In genomic region chr11:110209313-110209694, GRCh38 we compare ENCODE assay signal across 8 cellular contexts.
DNase-seq lines count a peak whose midpoint lies in the region; ATAC-seq, FAIRE-seq and TF ChIP-seq lines count a peak whose summit lies in the region.
"Not testable (repeated sequence)": the region's sequence is repeated elsewhere in the genome, so short reads cannot be mapped to it uniquely, and the experiment has no call there.

No MANE protein-coding gene starts in this region.

- not testable (repeated sequence) for H2AK5ac ChIP-seq in H1 (ENCODE audit: low read depth, low read length)

- not testable (repeated sequence) for H3K36me3 ChIP-seq in HUES6 (ENCODE audit: control insufficient read depth, insufficient read depth, low read length); H1 (ENCODE audit: control insufficient read depth in 2 of 4, insufficient read depth in 4 of 4, low read length in 3 of 4); iPS-15b (ENCODE audit: control insufficient read depth, insufficient read depth, low read length)

- 0% methylated on average over 3 of the region's 14 CpGs; no CpG with 5 or more reads in 1 of the 2 experiments for WGBS in H1 (ENCODE audit: extremely low coverage in 1 of 2, insufficient coverage in 1 of 2, insufficient read length in 1 of 2, insufficient replicate concordance in 2 of 2, low coverage in 1 of 2, low lambda C conversion rate in 2 of 2, missing lambda C conversion rate in 1 of 2), 2 experiments

- not testable (repeated sequence) for H3K36me3 Mint-ChIP-seq in CD4-positive, alpha-beta T cell (ENCODE audit: low read depth); WTC11; activated naive CD8-positive, alpha-beta T cell treated with anti-CD3 and anti-CD28 coated beads for 36 hours; natural killer cell

- not testable (repeated sequence) for ATAC-seq in CD4-positive, alpha-beta T cell (ENCODE audit: poor library complexity); WTC11; natural killer cell; stimulated activated naive CD8-positive, alpha-beta T cell treated with anti-CD3 and anti-CD28 coated beads, Interleukin-15, amount 100 ng/mL, for 72 hours

- not testable (repeated sequence) for H3K4me1 Mint-ChIP-seq in CD4-positive, alpha-beta T cell (ENCODE audit: low read depth); activated naive CD8-positive, alpha-beta T cell treated with anti-CD3 and anti-CD28 coated beads for 36 hours; natural killer cell; stimulated activated naive CD8-positive, alpha-beta T cell treated with anti-CD3 and anti-CD28 coated beads, Interleukin-15, amount 100 ng/mL, for 72 hours
- peaks cover 23% of the 10 kb centered on the region for H3K4me1 Mint-ChIP-seq in WTC11

- not testable (repeated sequence) for H3K14ac ChIP-seq in H1 (ENCODE audit: insufficient read length)

- H3K9me3 ChIP-seq in CD4-positive, alpha-beta T cell (ENCODE audit: control insufficient read depth, low read length); HUES6 (ENCODE audit: control insufficient read depth, insufficient read depth, low read depth, low read length); H1 (ENCODE audit: insufficient read depth in 2 of 2, low read depth in 1 of 2, low read length in 1 of 2); iPS-15b (ENCODE audit: control insufficient read depth, insufficient read depth, low read length): not testable (repeated sequence)

- CTCF ChIA-PET in CD4-positive, alpha-beta T cell (lab: Charles Lee) = not testable (repeated sequence)
- CTCF ChIA-PET in WTC11 (lab: Charles Lee) (interaction anchor here (0.6 to 1.1 kb wide), 4 partner anchors 168 to 238 kb away, joined by 3 read pairs; no protein-coding TSS in a partner anchor), H1 (lab: Charles Lee; ENCODE audit: partially characterized antibody) (interaction anchor here (0.6 to 12.7 kb wide), 4 partner anchors 9 to 235 kb away, joined by 3 to 130 read pairs (median 4); partner anchors contain the start of gene FDX1)

- TF ChIP-seq POLR2A in H1 (IDR thresholded peaks at IDR 0.05; ENCODE audit: control extremely low read depth in 1 of 2, low read depth in 2 of 2, low read length in 2 of 2) = not testable (repeated sequence)

- peak in 5 of 10 experiments; percentile 4 to 26 (median 15) for DNase-seq in CD4-positive, alpha-beta T cell
- DNase-seq in WTC11 (ENCODE audit: low spot score) (peak; percentile 38), H1 (ENCODE audit: low read depth in 1 of 2, low spot score in 2 of 2) (peak in 1 of 2 experiments; percentile 60)
- DNase-seq in activated naive CD8-positive, alpha-beta T cell treated with anti-CD3 and anti-CD28 coated beads for 36 hours; natural killer cell; stimulated activated naive CD8-positive, alpha-beta T cell treated with anti-CD3 and anti-CD28 coated beads, Interleukin-15, amount 100 ng/mL, for 72 hours: not testable (repeated sequence)

- not testable (repeated sequence) for H3K27me3 Mint-ChIP-seq in CD4-positive, alpha-beta T cell; WTC11 (ENCODE audit: low read depth); activated naive CD8-positive, alpha-beta T cell treated with anti-CD3 and anti-CD28 coated beads for 36 hours; natural killer cell (ENCODE audit: low read depth in 2 of 2); stimulated activated naive CD8-positive, alpha-beta T cell treated with anti-CD3 and anti-CD28 coated beads, Interleukin-15, amount 100 ng/mL, for 72 hours

- H4K5ac ChIP-seq in H1 (ENCODE audit: insufficient read length, low read depth, low read length) = not testable (repeated sequence)

- FAIRE-seq in H1 (lab: Jason Lieb, UNC) = not testable (repeated sequence)

- not testable (repeated sequence) for H3K79me1 ChIP-seq in H1 (ENCODE audit: low read depth, low read length)

- H2BK120ac ChIP-seq in H1 (replicated peaks; ENCODE audit: low read depth, low read length) = not testable (repeated sequence)

- not testable (repeated sequence) for H2BK5ac ChIP-seq in H1 (ENCODE audit: low read depth, low read length)

- not testable (repeated sequence) for H3K18ac ChIP-seq in H1 (ENCODE audit: extremely low read depth, low read length)

- H3K4me3 ChIP-seq in HUES6 (ENCODE audit: low read depth, low read length) = peak overlapping the region; percentile 60
- peak overlapping the region; percentile 26 to 46 (median 28); a peak in 2 of 8 replicates for H3K4me3 ChIP-seq in H1 (ENCODE audit: extremely low read depth in 1 of 4, insufficient read depth in 2 of 4, low read depth in 3 of 4, low read length in 4 of 4)
- H3K4me3 ChIP-seq in iPS-15b (ENCODE audit: low read depth, low read length) = peak overlapping the region; percentile 50

- H2BK12ac ChIP-seq in H1 (ENCODE audit: low read depth, low read length) = not testable (repeated sequence)

- H3K27ac ChIP-seq in CD4-positive, alpha-beta T cell (ENCODE audit: low read depth, low read length); HUES6 (ENCODE audit: low read depth, low read length); H1 (ENCODE audit: low read depth, low read length): not testable (repeated sequence)

- not testable (repeated sequence) for H3K4ac ChIP-seq in H1 (replicated peaks; ENCODE audit: insufficient read length, low read depth, low read length)

- not testable (repeated sequence) for H3K23me2 ChIP-seq in H1 (ENCODE audit: low read depth, low read length)

- TF ChIP-seq EP300 in H1 (IDR thresholded peaks at IDR 0.05; ENCODE audit: borderline replicate concordance in 1 of 2, low read depth in 2 of 2, low read length in 2 of 2) = not testable (repeated sequence)

- not testable (repeated sequence) for H3K27ac Mint-ChIP-seq in CD4-positive, alpha-beta T cell; WTC11; activated naive CD8-positive, alpha-beta T cell treated with anti-CD3 and anti-CD28 coated beads for 36 hours; natural killer cell; stimulated activated naive CD8-positive, alpha-beta T cell treated with anti-CD3 and anti-CD28 coated beads, Interleukin-15, amount 100 ng/mL, for 72 hours

- H2BK20ac ChIP-seq in H1 (ENCODE audit: low read length) = not testable (repeated sequence)

- H3K9ac ChIP-seq in HUES6 (ENCODE audit: low read length) = peak overlapping the region; percentile 66
- H3K9ac ChIP-seq in H1 (replicated peaks in 1 of 4; ENCODE audit: extremely low read depth in 1 of 4, low read depth in 3 of 4, low read length in 3 of 4) = not testable (repeated sequence)
- H3K9ac ChIP-seq in iPS-15b (ENCODE audit: low read depth, low read length) = peak overlapping the region; percentile 73

- not testable (repeated sequence) for TF ChIP-seq RAD21 in H1 (IDR thresholded peaks at IDR 0.05 in 1 of 2, conservative IDR thresholded peaks at IDR 0.05 in 1 of 2; ENCODE audit: low read depth in 2 of 2, low read length in 2 of 2)

- H4K91ac ChIP-seq in H1 (replicated peaks; ENCODE audit: insufficient read length, low read length) = not testable (repeated sequence)

- not testable (repeated sequence) for H3K9me3 Mint-ChIP-seq in CD4-positive, alpha-beta T cell; WTC11; activated naive CD8-positive, alpha-beta T cell treated with anti-CD3 and anti-CD28 coated beads for 36 hours; natural killer cell; stimulated activated naive CD8-positive, alpha-beta T cell treated with anti-CD3 and anti-CD28 coated beads, Interleukin-15, amount 100 ng/mL, for 72 hours

- POLR2A ChIA-PET in CD4-positive, alpha-beta T cell (lab: Charles Lee) = interaction anchor here (0.5 kb wide), 1 partner anchor 220 kb away, joined by 3 read pairs; the partner anchor contains the start of gene FDX1
- POLR2A ChIA-PET in WTC11 (lab: Charles Lee) = interaction anchor here (0.6 kb wide), 1 partner anchor 775 kb away, joined by 7 read pairs; no protein-coding TSS in a partner anchor
- POLR2A ChIA-PET in H1 (lab: Charles Lee; ENCODE audit: partially characterized antibody) = interaction anchor here (0.7 to 1.3 kb wide), 3 partner anchors 8 to 221 kb away, joined by 3 to 4 read pairs (median 3); partner anchors contain the start of gene FDX1

- H4K20me1 ChIP-seq in H1 (replicated peaks in 1 of 2; ENCODE audit: control insufficient read depth in 1 of 2, insufficient read depth in 2 of 2, low read length in 2 of 2) = not testable (repeated sequence)

- H2AFZ ChIP-seq in H1 (ENCODE audit: low read length) = not testable (repeated sequence)

- not testable (repeated sequence) for H3K56ac ChIP-seq in H1 (replicated peaks; ENCODE audit: insufficient read length, low read depth, low read length)

- H3K79me2 ChIP-seq in H1 (ENCODE audit: control insufficient read depth in 1 of 2, insufficient read depth in 2 of 2, low read length in 2 of 2) = not testable (repeated sequence)

- TF ChIP-seq CTCF in CD4-positive, alpha-beta T cell (IDR thresholded peaks at IDR 0.05); WTC11 (IDR thresholded peaks at IDR 0.05); H1 (IDR thresholded peaks at IDR 0.05; ENCODE audit: control extremely low read depth in 1 of 3, insufficient read depth in 1 of 3, low read depth in 1 of 3, low read length in 3 of 3); natural killer cell (IDR thresholded peaks at IDR 0.05): not testable (repeated sequence)

- peaks cover 11% of the 10 kb centered on the region; the same call in 1 of the 2 replicates for H3K4me1 ChIP-seq in HUES6 (ENCODE audit: control insufficient read depth, insufficient read depth, low read length)
- H3K4me1 ChIP-seq in H1 (replicated peaks in 1 of 4; ENCODE audit: control insufficient read depth in 3 of 4, insufficient read depth in 4 of 4, low read length in 3 of 4); iPS-15b (ENCODE audit: control insufficient read depth, insufficient read depth, low read length): not testable (repeated sequence)

- H2BK15ac ChIP-seq in H1 (ENCODE audit: low read length) = not testable (repeated sequence)

- intact Hi-C loops in CD4-positive, alpha-beta T cell (cut with DNase I, micrococcal nuclease) = loop anchor here in 1 of 2 experiments (10.0 kb wide), 1 partner anchor 1235 kb away; no protein-coding TSS in a partner anchor
- intact Hi-C loops in natural killer cell (cut with micrococcal nuclease) = not testable (repeated sequence)

- H3K27me3 ChIP-seq in CD4-positive, alpha-beta T cell (ENCODE audit: control insufficient read depth, insufficient read depth, low read length); HUES6 (ENCODE audit: control insufficient read depth, insufficient read depth, low read length); H1 (replicated peaks in 1 of 4; ENCODE audit: control insufficient read depth in 3 of 4, extremely low read depth in 1 of 4, insufficient read depth in 3 of 4, low read length in 3 of 4); iPS-15b (ENCODE audit: control insufficient read depth, insufficient read depth, low read length): not testable (repeated sequence)

- H4K8ac ChIP-seq in H1 (ENCODE audit: extremely low read depth, insufficient read depth, low read length) = not testable (repeated sequence)

- H3K4me3 Mint-ChIP-seq in CD4-positive, alpha-beta T cell = peak overlapping the region; percentile 85
- H3K4me3 Mint-ChIP-seq in WTC11 = peak overlapping the region; percentile 74
- peak overlapping the region; percentile 57 for H3K4me3 Mint-ChIP-seq in activated naive CD8-positive, alpha-beta T cell treated with anti-CD3 and anti-CD28 coated beads for 36 hours
- peak overlapping the region; percentile 57 for H3K4me3 Mint-ChIP-seq in natural killer cell
- H3K4me3 Mint-ChIP-seq in stimulated activated naive CD8-positive, alpha-beta T cell treated with anti-CD3 and anti-CD28 coated beads, Interleukin-15, amount 100 ng/mL, for 72 hours = peak overlapping the region; percentile 65 to 69

- H3K4me2 ChIP-seq in H1 (ENCODE audit: insufficient read depth in 1 of 2, low read depth in 2 of 2, low read length in 2 of 2) = peak overlapping the region in 1 of 2 experiments; percentile 58; a peak in 1 of 4 replicates

- not testable (repeated sequence) for H3K23ac ChIP-seq in H1 (ENCODE audit: insufficient read length)
